In genomic region chr6:74167506-74167905, GRCh38 we compare ENCODE assay signal across 15 cellular contexts.
A peak's percentile ranks its signal among the peaks of the same experiment; 100 is the strongest.
DNase-seq lines count a peak whose midpoint lies in the region; ATAC-seq and TF ChIP-seq lines count a peak whose summit lies in the region.
"Had no signal": no experiment of that assay in that cellular context is flagged by ENCODE, and none has a peak within 500 bp of the region (broad histone marks: within the 10 kb centered on the region; RNA-seq: fewer than 3 reads in every experiment).

No MANE protein-coding gene starts in this region.

- intact Hi-C loops in left ventricle myocardium inferior (cut with micrococcal nuclease): no loop called here
- intact Hi-C loops in right lobe of liver (cut with DNase I): no loop called here

- H3K27me3 ChIP-seq in left ventricle myocardium inferior (ENCODE audit: low read depth): no peaks in the 10 kb centered on the region
- no peaks in the 10 kb centered on the region for H3K27me3 ChIP-seq in right atrium auricular region
- no peaks in the 10 kb centered on the region for H3K27me3 ChIP-seq in right lobe of liver
- H3K27me3 ChIP-seq: BLaER1 treated with 17β-estradiol and CSF1 and Interleukin-3, amounts not matched to agents 10 nM and 100 nM had no signal

- WGBS in right lobe of liver (ENCODE audit: insufficient coverage, low coverage, low lambda C conversion rate, missing lambda C conversion rate): 18% methylated on average over 1 of the region's 1 CpG

- peak overlapping the region; percentile 39 for H3K27ac ChIP-seq in left ventricle myocardium inferior (replicated peaks)
- H3K27ac ChIP-seq in right atrium auricular region: no peak overlapping the region
- no peak overlapping the region for H3K27ac ChIP-seq in right lobe of liver
- H3K27ac ChIP-seq: BLaER1 treated with 17β-estradiol and CSF1 and Interleukin-3, amounts not matched to agents 10 nM and 100 nM; GM23248 had no signal

- no peak overlapping the region for H3K4me3 ChIP-seq in left ventricle myocardium inferior
- no peak overlapping the region for H3K4me3 ChIP-seq in right atrium auricular region
- no peak overlapping the region for H3K4me3 ChIP-seq in right lobe of liver
- H3K4me3 ChIP-seq: BLaER1 treated with 17β-estradiol and CSF1 and Interleukin-3, amounts not matched to agents 10 nM and 100 nM; GM23248 had no signal

- H3K36me3 ChIP-seq in left ventricle myocardium inferior: no peaks in the 10 kb centered on the region
- no peaks in the 10 kb centered on the region for H3K36me3 ChIP-seq in right atrium auricular region
- no peaks in the 10 kb centered on the region for H3K36me3 ChIP-seq in right lobe of liver
- H3K36me3 ChIP-seq: BLaER1 treated with 17β-estradiol and CSF1 and Interleukin-3, amounts not matched to agents 10 nM and 100 nM had no signal

- ATAC-seq in HG02642 (IDR thresholded peaks at IDR 0.05; ENCODE audit: poor library complexity, unreplicated experiment): no peak
- ATAC-seq in right lobe of liver: no peak
- ATAC-seq in GM18517 (IDR thresholded peaks at IDR 0.05; ENCODE audit: unreplicated experiment): no peak
- ATAC-seq: CD8-positive, alpha-beta T cell had no signal

- peaks cover 12% of the 10 kb centered on the region for H3K4me1 ChIP-seq in left ventricle myocardium inferior
- peaks cover 0 to 4% of the 10 kb centered on the region in 2 donors for H3K4me1 ChIP-seq in right atrium auricular region
- H3K4me1 ChIP-seq in right lobe of liver: no peaks in the 10 kb centered on the region
- H3K4me1 ChIP-seq: BLaER1 treated with 17β-estradiol and CSF1 and Interleukin-3, amounts not matched to agents 10 nM and 100 nM had no signal

- H3K9me3 ChIP-seq in left ventricle myocardium inferior (replicated peaks) (no peaks in the 10 kb centered on the region), right atrium auricular region (no peaks in the 10 kb centered on the region), right lobe of liver (no peaks in the 10 kb centered on the region)
- H3K9me3 ChIP-seq: BLaER1 treated with 17β-estradiol and CSF1 and Interleukin-3, amounts not matched to agents 10 nM and 100 nM had no signal

- TF ChIP-seq CTCF in left ventricle myocardium inferior (IDR thresholded peaks at IDR 0.05; ENCODE audit: borderline replicate concordance) (no peak), right atrium auricular region (IDR thresholded peaks at IDR 0.05) (no peak), right lobe of liver (IDR thresholded peaks at IDR 0.05) (no peak)

- DNase-seq in left ventricle myocardium inferior (no peak), right atrium auricular region (ENCODE audit: low spot score) (no peak), dermis microvascular lymphatic vessel endothelial cell (ENCODE audit: low read depth in 2 of 2) (peak; percentile 16 to 33), fibroblast of the conjunctiva (ENCODE audit: low read depth) (peak; percentile 12), right lobe of liver (no peak), retina (no peak)
- DNase-seq: 8988T; Calu3; CD8-positive, alpha-beta T cell; DMS79 treated with DMSO at 0.1 percent for 48 hours; GF-D8 had no signal

- TF ChIP-seq POLR2A in right lobe of liver (IDR thresholded peaks at IDR 0.05): no peak

Comparison
In these comparisons a context has a peak if more than half of its experiments do, and no peak if none do; other contexts are left out.
1. DNase-seq: peak in dermis microvascular lymphatic vessel endothelial cell (2 of 2) and fibroblast of the conjunctiva (single experiment); none in left ventricle myocardium inferior (single experiment), right atrium auricular region (single experiment), right lobe of liver (0 of 3) and retina (single experiment).